8 cellular contexts compared by ENCODE assay signal in the genomic region with DNA sequence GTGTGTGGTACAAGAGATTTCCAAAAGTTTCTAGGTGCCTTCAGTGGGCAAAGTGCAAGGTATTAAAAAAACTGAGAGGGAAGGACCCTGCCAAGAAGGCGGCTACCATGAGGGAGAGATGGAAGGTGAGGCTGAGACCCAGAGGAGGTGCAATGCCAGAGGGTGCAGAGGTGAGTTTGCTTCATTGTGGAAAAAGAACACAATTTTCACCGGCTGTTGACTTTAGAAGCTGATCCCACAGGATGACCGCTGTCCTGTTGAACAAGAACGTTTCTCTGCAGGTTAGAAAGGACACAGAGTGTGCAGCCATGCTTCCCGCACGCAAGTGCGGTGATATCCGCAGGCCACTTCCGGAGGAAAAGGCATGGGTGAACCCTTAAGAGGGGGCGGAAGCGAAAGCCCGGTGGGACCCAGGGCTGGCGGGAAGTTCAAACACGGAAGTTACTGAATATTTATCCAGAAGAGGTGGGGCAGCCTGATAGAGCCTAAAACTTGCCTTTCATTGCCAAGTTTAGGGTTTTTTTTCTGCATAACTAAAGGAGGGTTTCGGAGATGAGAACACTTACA. TPM values are rescaled to one million over a fixed set of nuclear protein-coding genes. Genes with fewer than 3 reads are reported as not detected.
DNase-seq lines count a peak whose midpoint lies in the region; ATAC-seq and TF ChIP-seq lines count a peak whose summit lies in the region.

No MANE protein-coding gene starts in this region.

- no peak overlapping the region for H3K4me3 Mint-ChIP-seq in CD8-positive, alpha-beta memory T cell
- H3K4me3 Mint-ChIP-seq in T-helper 2 cell treated with Interferon-gamma antibody and Interleukin-4, amounts not matched to agents 5 μg/mL and 100 μg/mL, for 36 hours = peak overlapping the region; percentile 27

- POLR2A ChIA-PET in CD8-positive, alpha-beta memory T cell (lab: Charles Lee) = interaction anchor here (0.9 kb wide), 1 partner anchor 16 kb away, joined by 3 read pairs; no protein-coding TSS in a partner anchor

- H3K27me3 ChIP-seq in CD8-positive, alpha-beta memory T cell (ENCODE audit: insufficient read depth, low read length, poor library complexity, severe bottlenecking) = no peaks in the 10 kb centered on the region
- peaks cover 49% of the 10 kb centered on the region for H3K27me3 ChIP-seq in WERI-Rb-1 (ENCODE audit: insufficient read depth, low read depth, severe bottlenecking)

- peaks cover 13 to 75% (median 36%) of the 10 kb centered on the region in 3 donors for H3K36me3 Mint-ChIP-seq in CD8-positive, alpha-beta memory T cell
- H3K36me3 Mint-ChIP-seq in T-helper 2 cell treated with Interferon-gamma antibody and Interleukin-4, amounts not matched to agents 5 μg/mL and 100 μg/mL, for 36 hours (ENCODE audit: low read depth) = peaks cover 71% of the 10 kb centered on the region

- no peaks in the 10 kb centered on the region for H3K9me3 Mint-ChIP-seq in CD8-positive, alpha-beta memory T cell
- H3K9me3 Mint-ChIP-seq in T-helper 2 cell treated with Interferon-gamma antibody and Interleukin-4, amounts not matched to agents 5 μg/mL and 100 μg/mL, for 36 hours = no peaks in the 10 kb centered on the region

- H3K36me3 ChIP-seq in CD8-positive, alpha-beta memory T cell (ENCODE audit: insufficient read depth, low read length) = peaks cover 83% of the 10 kb centered on the region
- H3K36me3 ChIP-seq in WERI-Rb-1 = no peaks in the 10 kb centered on the region

- no peaks in the 10 kb centered on the region for H3K4me1 ChIP-seq in CD8-positive, alpha-beta memory T cell (ENCODE audit: insufficient read depth, low read length)

- no peaks in the 10 kb centered on the region for H3K27me3 Mint-ChIP-seq in CD8-positive, alpha-beta memory T cell
- H3K27me3 Mint-ChIP-seq in T-helper 2 cell treated with Interferon-gamma antibody and Interleukin-4, amounts not matched to agents 5 μg/mL and 100 μg/mL, for 36 hours (ENCODE audit: low read depth) = no peaks in the 10 kb centered on the region

- no peaks in the 10 kb centered on the region for H3K9me3 ChIP-seq in CD8-positive, alpha-beta memory T cell (ENCODE audit: low read length)
- H3K9me3 ChIP-seq in WERI-Rb-1 (ENCODE audit: severe bottlenecking) = no peaks in the 10 kb centered on the region

- CTCF ChIA-PET in CD8-positive, alpha-beta memory T cell (lab: Charles Lee) = interaction anchor here (0.7 to 2.0 kb wide), 7 partner anchors 16 to 595 kb away, joined by 3 to 8 read pairs (median 4); a partner anchor contains a TSS

- no peak for TF ChIP-seq CTCF in WERI-Rb-1 (IDR thresholded peaks at IDR 0.05; ENCODE audit: low read depth, low read length)

- peak overlapping the region in 7 of 8 donors; percentile 15 to 89 (median 73) for H3K27ac Mint-ChIP-seq in CD8-positive, alpha-beta memory T cell
- peak overlapping the region; percentile 32 for H3K27ac Mint-ChIP-seq in T-helper 2 cell treated with Interferon-gamma antibody and Interleukin-4, amounts not matched to agents 5 μg/mL and 100 μg/mL, for 36 hours

- no peak overlapping the region for H3K4me3 ChIP-seq in CD8-positive, alpha-beta memory T cell (ENCODE audit: low read length)
- H3K4me3 ChIP-seq in WERI-Rb-1 (ENCODE audit: low read depth, low read length) = no peak overlapping the region

- H3K4me1 Mint-ChIP-seq in CD8-positive, alpha-beta memory T cell = peaks cover 9 to 29% (median 24%) of the 10 kb centered on the region in 3 donors
- H3K4me1 Mint-ChIP-seq in T-helper 2 cell treated with Interferon-gamma antibody and Interleukin-4, amounts not matched to agents 5 μg/mL and 100 μg/mL, for 36 hours (ENCODE audit: low read depth) = peaks cover 24% of the 10 kb centered on the region

- no peak overlapping the region for H3K27ac ChIP-seq in CD8-positive, alpha-beta memory T cell (ENCODE audit: low read depth, low read length)
- H3K27ac ChIP-seq in WERI-Rb-1 = no peak overlapping the region

- peak; percentile 67 for ATAC-seq in GM19035 (IDR thresholded peaks at IDR 0.05; ENCODE audit: unreplicated experiment)
- ATAC-seq in HG02981 (IDR thresholded peaks at IDR 0.05; ENCODE audit: unreplicated experiment) = peak; percentile 24
- no peak for ATAC-seq in HG02973 (IDR thresholded peaks at IDR 0.05; ENCODE audit: unreplicated experiment)

- peak in 1 of 5 donors; percentile 15 for DNase-seq in CD8-positive, alpha-beta memory T cell
- no peak for DNase-seq in T-helper 2 cell treated with Interferon-gamma antibody and Interleukin-4, amounts not matched to agents 5 μg/mL and 100 μg/mL, for 36 hours (ENCODE audit: low spot score)
- DNase-seq in globus pallidus (ENCODE audit: low spot score) = no peak
- no peak for DNase-seq in NOMO-1 (lab: John Stamatoyannopoulos, UW; ENCODE audit: unreplicated experiment in 2 of 2)
- no peak for DNase-seq in WERI-Rb-1

RNA-seq across cellular contexts. Expression of a gene that starts 16.6 kb away (rescaled TPM):
- total RNA-seq in CD8-positive, alpha-beta memory T cell = 10 to 100 TPM; 55.2 to 57.9 TPM
- 106 TPM for polyA plus RNA-seq in CD8-positive, alpha-beta memory T cell

RNA-seq across cellular contexts. Expression of a gene that starts 22.3 kb away (rescaled TPM):
- 100 to 1,000 TPM; 108 to 111 TPM for total RNA-seq in CD8-positive, alpha-beta memory T cell
- 34.0 TPM for polyA plus RNA-seq in CD8-positive, alpha-beta memory T cell
